ENCODE assay signal across 9 cellular contexts in the genomic region with DNA sequence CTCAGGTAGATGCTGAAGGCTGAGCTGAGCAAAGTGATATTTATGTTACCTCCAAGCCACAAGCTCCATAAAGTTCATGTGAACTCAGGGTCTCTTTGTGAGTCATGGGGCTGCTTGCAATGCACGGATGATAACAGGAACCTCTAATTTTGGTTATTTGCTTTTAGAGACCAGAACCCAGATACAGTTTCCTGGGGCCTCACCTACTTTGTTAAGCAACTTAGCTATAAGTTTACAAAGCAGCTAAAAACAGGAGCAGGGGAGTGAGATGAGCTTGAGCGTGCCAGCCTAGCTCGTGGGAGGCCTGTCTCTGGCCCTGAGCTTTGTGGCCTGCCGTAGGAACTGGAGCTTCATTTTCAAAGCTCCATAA. TPM values are rescaled to one million over a fixed set of nuclear protein-coding genes. Genes with fewer than 3 reads are reported as not detected.
DNase-seq lines count a peak whose midpoint lies in the region; ATAC-seq and TF ChIP-seq lines count a peak whose summit lies in the region.
"Had no signal": no experiment of that assay in that cellular context is flagged by ENCODE, and none has a peak within 500 bp of the region (broad histone marks: within the 10 kb centered on the region; RNA-seq: fewer than 3 reads in every experiment).

No MANE protein-coding gene starts in this region.

- H3K36me3 ChIP-seq in KMS-11 (ENCODE audit: insufficient read depth) (no peaks in the 10 kb centered on the region), left lung (peaks cover 0 to 10% of the 10 kb centered on the region in 2 donors), tibial artery (peaks cover 4 to 7% (median 5%) of the 10 kb centered on the region in 3 donors)

- DNase-seq in GM20000 (ENCODE audit: low spot score), result peak; percentile 63
- DNase-seq in activated effector memory CD4-positive, alpha-beta T cell treated with anti-CD3 and anti-CD28 coated beads, Interleukin-2, amount 50 U/mL, for 16 hours, result peak; percentile 79
- no peak for DNase-seq in left lung
- no peak for DNase-seq in tibial artery
- DNase-seq in NCI-H1417 treated with DMSO at 0.1 percent for 48 hours (lab: John Stamatoyannopoulos, UW), result no peak

- H3K4me1 ChIP-seq in KMS-11 (ENCODE audit: low read depth, poor library complexity, severe bottlenecking) (peaks cover 63% of the 10 kb centered on the region), left lung (peaks cover 8 to 64% of the 10 kb centered on the region in 2 donors), tibial artery (peaks cover 0 to 16% (median 6%) of the 10 kb centered on the region in 4 donors)

- peaks cover 81% of the 10 kb centered on the region for H3K79me2 ChIP-seq in KMS-11 (ENCODE audit: insufficient read depth, low read depth)

- no peak overlapping the region for H3K9ac ChIP-seq in KMS-11

- H4K20me1 ChIP-seq in KMS-11 (ENCODE audit: insufficient read depth), result peaks cover 24% of the 10 kb centered on the region

- H3K27me3 ChIP-seq in KMS-11 (ENCODE audit: insufficient read depth, low read depth) (no peaks in the 10 kb centered on the region), left lung (no peaks in the 10 kb centered on the region), tibial artery (no peaks in the 10 kb centered on the region)

- peak overlapping the region; percentile 10; the same call in 1 of the 2 replicates for H3K27ac ChIP-seq in 22Rv1
- peak overlapping the region; percentile 35; the same call in 1 of the 2 replicates for H3K27ac ChIP-seq in KMS-11
- peak overlapping the region; percentile 63 to 74 for H3K27ac ChIP-seq in left lung
- peak overlapping the region; percentile 36 for H3K27ac ChIP-seq in temporal lobe (ENCODE audit: low read depth, low read length)
- no peak overlapping the region for H3K27ac ChIP-seq in tibial artery

- H2AFZ ChIP-seq in KMS-11 (ENCODE audit: low read depth), result no peak overlapping the region

- intact Hi-C loops in left lung (cut with DNase I), result no loop called here
- intact Hi-C loops in tibial artery (cut with DNase I; ENCODE audit: low total_unique reads), result no loop called here

- TF ChIP-seq CTCF in 22Rv1 (IDR thresholded peaks at IDR 0.05) (no peak), GM20000 (IDR thresholded peaks at IDR 0.05; ENCODE audit: extremely low read depth, missing control alignments) (no peak), KMS-11 (conservative IDR thresholded peaks at IDR 0.05; ENCODE audit: low read depth, low read length) (no peak), left lung (IDR thresholded peaks at IDR 0.05) (no peak), tibial artery (IDR thresholded peaks at IDR 0.05) (no peak)

- no peak overlapping the region for H3K4me3 ChIP-seq in KMS-11 (IDR thresholded peaks at IDR 0.05; ENCODE audit: insufficient read depth, low read depth, low read length)
- H3K4me3 ChIP-seq in left lung, result no peak overlapping the region
- no peak overlapping the region for H3K4me3 ChIP-seq in tibial artery

- no peaks in the 10 kb centered on the region for H3K9me3 ChIP-seq in left lung
- H3K9me3 ChIP-seq in tibial artery, result no peaks in the 10 kb centered on the region

- ATAC-seq in left lung, result peak; percentile 3

- H3K4me2 ChIP-seq in KMS-11, result peak overlapping the region; percentile 41; the same call in 1 of the 2 replicates

RNA-seq across cellular contexts. Expression of gene SREBF2, which starts 29.2 kb away (rescaled TPM):
- total RNA-seq in left lung, result 100 to 1,000 TPM; 130 to 162 TPM
- 82.1 TPM for total RNA-seq in temporal lobe

RNA-seq across cellular contexts. Expression of gene SHISA8, which starts 52.7 kb away (rescaled TPM):
- not detected for total RNA-seq in left lung
- total RNA-seq in temporal lobe, result not detected
- total RNA-seq: bronchial epithelial cell had no signal

Comparison
In these comparisons a context has a peak if more than half of its experiments do, and no peak if none do; other contexts are left out.
1. H3K27ac ChIP-seq: peak in 22Rv1 (single experiment), KMS-11 (single experiment), left lung (2 of 2) and temporal lobe (single experiment); none in tibial artery (0 of 2).
2. DNase-seq: peak in GM20000 (single experiment) and activated effector memory CD4-positive, alpha-beta T cell treated with anti-CD3 and anti-CD28 coated beads, Interleukin-2, amount 50 U/mL, for 16 hours (single experiment); none in left lung (0 of 2), tibial artery (0 of 2) and NCI-H1417 treated with DMSO at 0.1 percent for 48 hours (single experiment).